Comparison of ENCODE assay signal across 24 cellular contexts in genomic region chr7:116708861-116709260, GRCh38. TPM values are rescaled to one million over a fixed set of nuclear protein-coding genes. Genes with fewer than 3 reads are reported as not detected.
DNase-seq lines count a peak whose midpoint lies in the region; ATAC-seq and TF ChIP-seq lines count a peak whose summit lies in the region.
"Had no signal": no experiment of that assay in that cellular context is flagged by ENCODE, and none has a peak within 500 bp of the region (broad histone marks: within the 10 kb centered on the region; RNA-seq: fewer than 3 reads in every experiment).

No MANE protein-coding gene starts in this region.

- no peaks in the 10 kb centered on the region for H3K9me2 ChIP-seq in Karpas-422 (replicated peaks; ENCODE audit: insufficient read depth, low read length)

- H3K9me3 Mint-ChIP-seq in WTC11 (no peaks in the 10 kb centered on the region), osteocyte (ENCODE audit: unreplicated experiment) (no peaks in the 10 kb centered on the region), T-cell (peaks cover 0 to 5% (median 0%) of the 10 kb centered on the region in 3 donors)
- H3K9me3 Mint-ChIP-seq: activated CD4-positive, alpha-beta T cell treated with anti-CD3 and anti-CD28 coated beads, Interleukin-2, amount 10 ng/mL, durations not matched to agents 7 days and 5 days; CD4-positive, alpha-beta memory T cell; stimulated activated naive CD8-positive, alpha-beta T cell treated with anti-CD3 and anti-CD28 coated beads, Interleukin-15, Interleukin-2, amounts not matched to agents 100 ng/mL and 50 ng/mL, for 24 hours; T-helper 2 cell treated with Interferon-gamma antibody and Interleukin-4, amounts not matched to agents 5 μg/mL and 100 μg/mL, for 36 hours had no signal

- H3K4me1 Mint-ChIP-seq in WTC11 (peaks cover 45% of the 10 kb centered on the region), osteocyte (ENCODE audit: unreplicated experiment) (peaks cover 81% of the 10 kb centered on the region), T-cell (no peaks in the 10 kb centered on the region)
- H3K4me1 Mint-ChIP-seq: activated CD4-positive, alpha-beta T cell treated with anti-CD3 and anti-CD28 coated beads, Interleukin-2, amount 10 ng/mL, durations not matched to agents 7 days and 5 days; CD4-positive, alpha-beta memory T cell had no signal

- no peak overlapping the region for H3K4me3 Mint-ChIP-seq in WTC11
- no peak overlapping the region for H3K4me3 Mint-ChIP-seq in osteocyte (ENCODE audit: unreplicated experiment)
- H3K4me3 Mint-ChIP-seq in T-cell = no peak overlapping the region
- H3K4me3 Mint-ChIP-seq: activated CD4-positive, alpha-beta T cell treated with anti-CD3 and anti-CD28 coated beads, Interleukin-2, amount 10 ng/mL, durations not matched to agents 7 days and 5 days; CD4-positive, alpha-beta memory T cell; stimulated activated naive CD8-positive, alpha-beta T cell treated with anti-CD3 and anti-CD28 coated beads, Interleukin-15, Interleukin-2, amounts not matched to agents 100 ng/mL and 50 ng/mL, for 24 hours; T-helper 2 cell treated with Interferon-gamma antibody and Interleukin-4, amounts not matched to agents 5 μg/mL and 100 μg/mL, for 36 hours had no signal

- TF ChIP-seq CTCF in WTC11 (IDR thresholded peaks at IDR 0.05) = no peak
- no peak for TF ChIP-seq CTCF in osteocyte (IDR thresholded peaks at IDR 0.05)

- peaks cover 61% of the 10 kb centered on the region for H3K36me3 ChIP-seq in Karpas-422 (ENCODE audit: insufficient read depth, low read length)
- H3K36me3 ChIP-seq: cardiac muscle cell, tibial artery had no signal

- H3K9ac ChIP-seq in Karpas-422 (ENCODE audit: low read length) = no peak overlapping the region

- no peaks in the 10 kb centered on the region for H3K36me3 Mint-ChIP-seq in WTC11
- H3K36me3 Mint-ChIP-seq in osteocyte (ENCODE audit: unreplicated experiment) = peaks cover 12% of the 10 kb centered on the region
- no peaks in the 10 kb centered on the region for H3K36me3 Mint-ChIP-seq in T-cell
- H3K36me3 Mint-ChIP-seq: CD4-positive, alpha-beta memory T cell had no signal

- H3K27me3 ChIP-seq in Karpas-422 (ENCODE audit: low read length) = no peaks in the 10 kb centered on the region
- H3K27me3 ChIP-seq: cardiac muscle cell, tibial artery had no signal

- peak; percentile 68 for DNase-seq in DMS79 treated with DMSO at 0.1 percent for 48 hours (lab: John Stamatoyannopoulos, UW)
- DNase-seq in DMS79 (lab: John Stamatoyannopoulos, UW) = no peak
- no peak for DNase-seq in Karpas-422
- DNase-seq in WTC11 (ENCODE audit: low spot score) = no peak
- DNase-seq in osteocyte (ENCODE audit: extremely low spot score, unreplicated experiment) = no peak
- DNase-seq in T-cell = no peak
- DNase-seq: activated CD4-positive, alpha-beta T cell treated with anti-CD3 and anti-CD28 coated beads, Interleukin-2, amount 10 ng/mL, durations not matched to agents 7 days and 5 days; activated naive CD4-positive, alpha-beta T cell; activated T-cell treated with anti-CD3 and anti-CD28 coated beads, Interleukin-2, amount 50 U/mL, for 48 hours; AML-193; CD4-positive, alpha-beta memory T cell; GDM1; H7; Kasumi-1; NK-92 treated with Interleukin-12 subunit alpha and Interleukin-12 subunit beta, amount 100 ng/mL, for 24 hours; stimulated activated CD4-positive, alpha-beta T cell treated with anti-CD3 and anti-CD28 coated beads, Interleukin-15, amount 100 ng/mL, for 24 hours; tibial artery had no signal

- H3K27me3 Mint-ChIP-seq in WTC11 (ENCODE audit: low read depth) (no peaks in the 10 kb centered on the region; the same call in 1 of the 2 replicates), osteocyte (ENCODE audit: unreplicated experiment) (no peaks in the 10 kb centered on the region), T-cell (peaks cover 8 to 28% of the 10 kb centered on the region in 2 donors)

- ATAC-seq in WTC11 = no peak
- ATAC-seq in T-cell (replicated peaks in 1 of 4) = no peak
- no peak for ATAC-seq in GM21381 (IDR thresholded peaks at IDR 0.05; ENCODE audit: unreplicated experiment)
- ATAC-seq in GM21390 (IDR thresholded peaks at IDR 0.05; ENCODE audit: unreplicated experiment) = no peak
- ATAC-seq: sciatic nerve had no signal

- H3K4me1 ChIP-seq in Karpas-422 (ENCODE audit: low read length) = peaks cover 75% of the 10 kb centered on the region

- H3K27ac Mint-ChIP-seq in WTC11 = peak overlapping the region; percentile 74; the same call in 1 of the 2 replicates
- peak overlapping the region; percentile 70 for H3K27ac Mint-ChIP-seq in osteocyte (ENCODE audit: unreplicated experiment)
- no peak overlapping the region for H3K27ac Mint-ChIP-seq in T-cell
- H3K27ac Mint-ChIP-seq: activated CD4-positive, alpha-beta T cell treated with anti-CD3 and anti-CD28 coated beads, Interleukin-2, amount 10 ng/mL, durations not matched to agents 7 days and 5 days; CD4-positive, alpha-beta memory T cell; stimulated activated naive CD8-positive, alpha-beta T cell treated with anti-CD3 and anti-CD28 coated beads, Interleukin-15, Interleukin-2, amounts not matched to agents 100 ng/mL and 50 ng/mL, for 24 hours; T-helper 2 cell treated with Interferon-gamma antibody and Interleukin-4, amounts not matched to agents 5 μg/mL and 100 μg/mL, for 36 hours had no signal

- no peak overlapping the region for H3K4me3 ChIP-seq in Karpas-422 (ENCODE audit: low read length)
- H3K4me3 ChIP-seq: cardiac muscle cell, tibial artery had no signal

- H3K4me2 ChIP-seq in Karpas-422 (ENCODE audit: low read depth, low read length, poor library complexity, severe bottlenecking) = peak overlapping the region; percentile 69

- no peaks in the 10 kb centered on the region for H4K20me1 ChIP-seq in Karpas-422 (ENCODE audit: insufficient read depth, low read depth, low read length)

- CTCF ChIA-PET in WTC11 (lab: Charles Lee) = no interaction called here
- CTCF ChIA-PET in T-cell (lab: Charles Lee) = no interaction called here

- H2AFZ ChIP-seq in Karpas-422 (ENCODE audit: low read length) = no peak overlapping the region

- H3K79me2 ChIP-seq in Karpas-422 (ENCODE audit: low read length) = peaks cover 99% of the 10 kb centered on the region

- H3K9me3 ChIP-seq in Karpas-422 (ENCODE audit: low read length) = no peaks in the 10 kb centered on the region
- H3K9me3 ChIP-seq: tibial artery had no signal

- POLR2A ChIA-PET in WTC11 (lab: Charles Lee) = no interaction called here
- POLR2A ChIA-PET in T-cell (lab: Charles Lee) = no interaction called here

- peak overlapping the region; percentile 73 for H3K27ac ChIP-seq in Karpas-422 (ENCODE audit: low read length)
- H3K27ac ChIP-seq: 22Rv1, cardiac muscle cell, tibial artery had no signal

TF ChIP-seq in WTC11, 78 proteins besides CTCF, POLR2A, EP300 and RAD21:
- TF ChIP-seq KAT7 (CRISPR knock-in tag; IDR thresholded peaks at IDR 0.05; ENCODE audit: borderline replicate concordance) = no peak
- TF ChIP-seq GTF2I (CRISPR knock-in tag; conservative IDR thresholded peaks at IDR 0.05) = no peak
- no peak for TF ChIP-seq NR2C2 (CRISPR knock-in tag; IDR thresholded peaks at IDR 0.05)
- TF ChIP-seq, protein P1, sequence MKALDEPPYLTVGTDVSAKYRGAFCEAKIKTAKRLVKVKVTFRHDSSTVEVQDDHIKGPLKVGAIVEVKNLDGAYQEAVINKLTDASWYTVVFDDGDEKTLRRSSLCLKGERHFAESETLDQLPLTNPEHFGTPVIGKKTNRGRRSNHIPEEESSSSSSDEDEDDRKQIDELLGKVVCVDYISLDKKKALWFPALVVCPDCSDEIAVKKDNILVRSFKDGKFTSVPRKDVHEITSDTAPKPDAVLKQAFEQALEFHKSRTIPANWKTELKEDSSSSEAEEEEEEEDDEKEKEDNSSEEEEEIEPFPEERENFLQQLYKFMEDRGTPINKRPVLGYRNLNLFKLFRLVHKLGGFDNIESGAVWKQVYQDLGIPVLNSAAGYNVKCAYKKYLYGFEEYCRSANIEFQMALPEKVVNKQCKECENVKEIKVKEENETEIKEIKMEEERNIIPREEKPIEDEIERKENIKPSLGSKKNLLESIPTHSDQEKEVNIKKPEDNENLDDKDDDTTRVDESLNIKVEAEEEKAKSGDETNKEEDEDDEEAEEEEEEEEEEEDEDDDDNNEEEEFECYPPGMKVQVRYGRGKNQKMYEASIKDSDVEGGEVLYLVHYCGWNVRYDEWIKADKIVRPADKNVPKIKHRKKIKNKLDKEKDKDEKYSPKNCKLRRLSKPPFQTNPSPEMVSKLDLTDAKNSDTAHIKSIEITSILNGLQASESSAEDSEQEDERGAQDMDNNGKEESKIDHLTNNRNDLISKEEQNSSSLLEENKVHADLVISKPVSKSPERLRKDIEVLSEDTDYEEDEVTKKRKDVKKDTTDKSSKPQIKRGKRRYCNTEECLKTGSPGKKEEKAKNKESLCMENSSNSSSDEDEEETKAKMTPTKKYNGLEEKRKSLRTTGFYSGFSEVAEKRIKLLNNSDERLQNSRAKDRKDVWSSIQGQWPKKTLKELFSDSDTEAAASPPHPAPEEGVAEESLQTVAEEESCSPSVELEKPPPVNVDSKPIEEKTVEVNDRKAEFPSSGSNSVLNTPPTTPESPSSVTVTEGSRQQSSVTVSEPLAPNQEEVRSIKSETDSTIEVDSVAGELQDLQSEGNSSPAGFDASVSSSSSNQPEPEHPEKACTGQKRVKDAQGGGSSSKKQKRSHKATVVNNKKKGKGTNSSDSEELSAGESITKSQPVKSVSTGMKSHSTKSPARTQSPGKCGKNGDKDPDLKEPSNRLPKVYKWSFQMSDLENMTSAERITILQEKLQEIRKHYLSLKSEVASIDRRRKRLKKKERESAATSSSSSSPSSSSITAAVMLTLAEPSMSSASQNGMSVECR (CRISPR knock-in tag; IDR thresholded peaks at IDR 0.05; ENCODE audit: borderline replicate concordance) = no peak
- TF ChIP-seq, protein P2, sequence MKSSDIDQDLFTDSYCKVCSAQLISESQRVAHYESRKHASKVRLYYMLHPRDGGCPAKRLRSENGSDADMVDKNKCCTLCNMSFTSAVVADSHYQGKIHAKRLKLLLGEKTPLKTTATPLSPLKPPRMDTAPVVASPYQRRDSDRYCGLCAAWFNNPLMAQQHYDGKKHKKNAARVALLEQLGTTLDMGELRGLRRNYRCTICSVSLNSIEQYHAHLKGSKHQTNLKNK (CRISPR knock-in tag; IDR thresholded peaks at IDR 0.05) = no peak
- TF ChIP-seq SP1 (CRISPR knock-in tag; conservative IDR thresholded peaks at IDR 0.05) = no peak
- TF ChIP-seq CBFB (CRISPR knock-in tag; IDR thresholded peaks at IDR 0.05; ENCODE audit: low read depth) = no peak
- TF ChIP-seq TP53 (CRISPR knock-in tag; IDR thresholded peaks at IDR 0.05) = no peak

RNA-seq across cellular contexts. Expression of gene MET, which starts 36.9 kb away (rescaled TPM):
- 118 and 158 TPM in 2 replicates for total RNA-seq in Karpas-422 (2014; rRNA removed; shearing (Covaris generic); ENCODE audit: low replicate concordance)
- total RNA-seq in WTC11 (2021) = 9.4 to 12.8 TPM (median 11.6 TPM) in 3 replicates
- total RNA-seq in osteocyte = 55.4 and 59.4 TPM in 2 replicates
- under 1 TPM in 3 of 5 donors, not detected in 2; 0.44 to 0.59 (median 0.53) TPM for total RNA-seq in T-cell

Comparison
In these comparisons a context has a peak if more than half of its experiments do, and no peak if none do; other contexts are left out.
1. H3K27ac Mint-ChIP-seq: peak in WTC11 (single experiment) and osteocyte (single experiment); none in T-cell (0 of 2).